2 cellular contexts compared by ENCODE assay signal in genomic region chr11:129814244-129814992, GRCh38.
TF ChIP-seq lines count a peak whose summit lies in the region.

No MANE protein-coding gene starts in this region.

TF ChIP-seq in SK-N-SH, 30 proteins besides CTCF, POLR2A, EP300 and RAD21 (continued from another document):
- TF ChIP-seq USF2 (IDR thresholded peaks at IDR 0.05; ENCODE audit: borderline replicate concordance, low read depth, low read length), result no peak
- no peak for TF ChIP-seq FOXJ3 (CRISPR knock-in tag; IDR thresholded peaks at IDR 0.05)
- TF ChIP-seq NRF1 (IDR thresholded peaks at IDR 0.05; ENCODE audit: low read depth, low read length), result no peak
- TF ChIP-seq EZH2phosphoT487 (IDR thresholded peaks at IDR 0.05; ENCODE audit: borderline replicate concordance, low read depth), result no peak
- TF ChIP-seq MXI1 (IDR thresholded peaks at IDR 0.05; ENCODE audit: low read depth, low read length), result no peak
- no peak for TF ChIP-seq RFX5 (IDR thresholded peaks at IDR 0.05; ENCODE audit: low read length)
- TF ChIP-seq YY1 (IDR thresholded peaks at IDR 0.05; ENCODE audit: low read depth), result no peak
- no peak for TF ChIP-seq GATA2 (CRISPR knock-in tag; IDR thresholded peaks at IDR 0.05)
- no peak for TF ChIP-seq TCF12 (IDR thresholded peaks at IDR 0.05)
- TF ChIP-seq FOSL2 (IDR thresholded peaks at IDR 0.05; ENCODE audit: borderline replicate concordance, low read depth), result no peak
- TF ChIP-seq NFIC (IDR thresholded peaks at IDR 0.05; ENCODE audit: borderline replicate concordance), result no peak
- no peak for TF ChIP-seq SMC3 (IDR thresholded peaks at IDR 0.05; ENCODE audit: low read depth, low read length)
- no peak for TF ChIP-seq CHD2 (IDR thresholded peaks at IDR 0.05; ENCODE audit: low read length, partially characterized antibody)
- no peak for TF ChIP-seq JUND (IDR thresholded peaks at IDR 0.05)
TF ChIP-seq in SK-N-SH: peak in this region for 0.

TF ChIP-seq in SK-N-SH treated with all-trans-retinoic acid at 6 μM for 48 hours, 23 proteins besides CTCF, POLR2A, EP300 and RAD21 (continued from another document):
- TF ChIP-seq PATZ1 (CRISPR knock-in tag; IDR thresholded peaks at IDR 0.05; ENCODE audit: borderline replicate concordance) (no peak), ZC3H10 (CRISPR knock-in tag; IDR thresholded peaks at IDR 0.05) (no peak), OSR1 (CRISPR knock-in tag; IDR thresholded peaks at IDR 0.05) (no peak), POU6F1 (CRISPR knock-in tag; IDR thresholded peaks at IDR 0.05; ENCODE audit: borderline replicate concordance, low read depth) (no peak), RARB (CRISPR knock-in tag; IDR thresholded peaks at IDR 0.05) (no peak), CREB5 (CRISPR knock-in tag; IDR thresholded peaks at IDR 0.05; ENCODE audit: low read depth) (no peak)
